In the genomic region with DNA sequence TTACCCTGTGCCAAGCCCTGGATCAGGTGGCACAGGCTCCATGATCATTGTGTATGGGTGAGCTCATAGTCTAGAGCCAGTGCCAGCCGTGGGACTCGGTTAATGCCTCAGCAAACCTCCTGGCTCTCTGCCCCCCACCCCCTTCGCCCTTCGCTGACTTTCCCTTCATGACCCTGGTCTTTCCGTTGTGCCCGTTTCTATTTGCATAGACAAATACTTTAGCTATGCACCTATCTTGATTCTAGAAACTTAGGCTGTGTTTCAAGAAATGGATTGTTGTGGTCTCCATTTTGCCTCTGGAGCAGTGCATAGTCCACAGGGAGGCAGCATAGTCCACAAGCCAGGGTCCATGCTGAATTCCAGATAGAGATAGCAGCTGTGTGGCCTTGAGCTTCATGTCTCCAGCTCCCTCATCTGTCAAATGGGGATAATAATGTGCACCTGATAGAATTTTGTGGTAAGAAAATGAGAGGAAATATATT, we compare ENCODE assay signal across 8 cellular contexts. TPM values are rescaled to one million over a fixed set of nuclear protein-coding genes. Genes with fewer than 3 reads are reported as not detected.
DNase-seq lines count a peak whose midpoint lies in the region; ATAC-seq and TF ChIP-seq lines count a peak whose summit lies in the region.

No MANE protein-coding gene starts in this region.

- H3K4me1 ChIP-seq in GM23248 (ENCODE audit: insufficient read depth) (0 out of 2 replicates have a peak, but pooled peaks cover 3% of the 10 kb centered on the region), OCI-LY7 (ENCODE audit: insufficient read depth, low read length, poor library complexity, severe bottlenecking) (peaks cover 25% of the 10 kb centered on the region), esophagus muscularis mucosa (peaks cover 0 to 10% (median 7%) of the 10 kb centered on the region in 4 donors), gastrocnemius medialis (peaks cover 17 to 21% of the 10 kb centered on the region in 2 donors)

- TF ChIP-seq POLR2A in esophagus muscularis mucosa (IDR thresholded peaks at IDR 0.05; ENCODE audit: low read depth) (no peak), gastrocnemius medialis (IDR thresholded peaks at IDR 0.05) (no peak)

- H3K27ac Mint-ChIP-seq in natural killer cell treated with Interleukin-12 subunit alpha and Interleukin-12 subunit beta and Interleukin-15 and Interleukin-18, amount 100 ng/mL, for 72 hours: no peak overlapping the region

- no peak for TF ChIP-seq EP300 in esophagus muscularis mucosa (IDR thresholded peaks at IDR 0.05)

- H3K4me3 Mint-ChIP-seq in natural killer cell treated with Interleukin-12 subunit alpha and Interleukin-12 subunit beta and Interleukin-15 and Interleukin-18, amount 100 ng/mL, for 72 hours: no peak overlapping the region

- H4K20me1 ChIP-seq in GM23248 (ENCODE audit: insufficient read depth) (no peaks in the 10 kb centered on the region), OCI-LY7 (ENCODE audit: insufficient read depth, low read length) (no peaks in the 10 kb centered on the region)

- H2AFZ ChIP-seq in GM23248 (no peak overlapping the region), OCI-LY7 (ENCODE audit: low read length) (no peak overlapping the region)

- no peaks in the 10 kb centered on the region for H3K27me3 ChIP-seq in GM23248 (replicated peaks; ENCODE audit: insufficient read depth)
- H3K27me3 ChIP-seq in esophagus muscularis mucosa: no peaks in the 10 kb centered on the region
- no peaks in the 10 kb centered on the region for H3K27me3 ChIP-seq in gastrocnemius medialis

- CTCF ChIA-PET in OCI-LY7 (lab: Charles Lee; ENCODE audit: unreplicated experiment): no interaction called here

- H3K36me3 Mint-ChIP-seq in natural killer cell treated with Interleukin-12 subunit alpha and Interleukin-12 subunit beta and Interleukin-15 and Interleukin-18, amount 100 ng/mL, for 72 hours: no peaks in the 10 kb centered on the region

- no peaks in the 10 kb centered on the region for H3K9me3 ChIP-seq in GM23248 (ENCODE audit: low read depth)
- no peaks in the 10 kb centered on the region for H3K9me3 ChIP-seq in OCI-LY7 (ENCODE audit: low read length)
- H3K9me3 ChIP-seq in esophagus muscularis mucosa: no peaks in the 10 kb centered on the region
- no peaks in the 10 kb centered on the region for H3K9me3 ChIP-seq in gastrocnemius medialis

- H3K36me3 ChIP-seq in GM23248 (ENCODE audit: low read depth) (no peaks in the 10 kb centered on the region), OCI-LY7 (ENCODE audit: insufficient read depth, low read length) (no peaks in the 10 kb centered on the region), esophagus muscularis mucosa (no peaks in the 10 kb centered on the region), gastrocnemius medialis (no peaks in the 10 kb centered on the region)

- in situ Hi-C loops in GM23248 (cut with MboI): no loop called here
- in situ Hi-C loops in gastrocnemius medialis (cut with MboI; ENCODE audit: low sequenced_read_pairs in 4 of 4): no loop called here

- H3F3A ChIP-seq in GM23248 (ENCODE audit: insufficient read depth): no peaks in the 10 kb centered on the region; the same call in 1 of the 2 replicates

- peaks cover 16 to 36% of the 10 kb centered on the region in 2 donors for H3K27me3 Mint-ChIP-seq in natural killer cell treated with Interleukin-12 subunit alpha and Interleukin-12 subunit beta and Interleukin-15 and Interleukin-18, amount 100 ng/mL, for 72 hours

- ATAC-seq in gastrocnemius medialis (peak; percentile 58 to 67), GM18870 (IDR thresholded peaks at IDR 0.05; ENCODE audit: unreplicated experiment) (no peak)
- no peak for ATAC-seq in natural killer cell treated with Interleukin-12 subunit alpha and Interleukin-12 subunit beta and Interleukin-15 and Interleukin-18, amount 100 ng/mL, for 72 hours

- 31 to 33% methylated on average over 6 of the region's 6 CpGs for WGBS in GM23248 (ENCODE audit: low coverage in 1 of 2, low lambda C conversion rate in 2 of 2, missing lambda C conversion rate in 2 of 2), 2 experiments
- WGBS in esophagus muscularis mucosa: 77% methylated on average over 6 of the region's 6 CpGs

- no peaks in the 10 kb centered on the region for H3K9me2 ChIP-seq in GM23248 (ENCODE audit: insufficient read depth)
- no peaks in the 10 kb centered on the region for H3K9me2 ChIP-seq in OCI-LY7 (ENCODE audit: insufficient read depth, low read length)

- DNase-seq in AG09319 (ENCODE audit: extremely low read depth, low read depth) (no peak), GM23248 (peak; percentile 50), OCI-LY7 (ENCODE audit: low spot score) (peak; percentile 11), esophagus muscularis mucosa (ENCODE audit: extremely low spot score) (peak; percentile 50), gastrocnemius medialis (peak in 1 of 2 donors; percentile 33)
- no peak for DNase-seq in natural killer cell treated with Interleukin-12 subunit alpha and Interleukin-12 subunit beta and Interleukin-15 and Interleukin-18, amount 100 ng/mL, for 72 hours (ENCODE audit: low spot score)
- no peak for DNase-seq in activated CD4-positive, alpha-beta T cell treated with anti-CD3 and anti-CD28 coated beads, Interleukin-2, amount 50 U/mL, for 48 hours

- H3K79me2 ChIP-seq in GM23248 (ENCODE audit: insufficient read depth) (no peaks in the 10 kb centered on the region), OCI-LY7 (ENCODE audit: insufficient read depth, low read depth, low read length) (no peaks in the 10 kb centered on the region)

- BruUV-seq in OCI-LY7 (replicated peaks; lab: Mats Ljungman, UMichigan): no TSS peak

- H3K9me3 Mint-ChIP-seq in natural killer cell treated with Interleukin-12 subunit alpha and Interleukin-12 subunit beta and Interleukin-15 and Interleukin-18, amount 100 ng/mL, for 72 hours: peaks cover 2% of the 10 kb centered on the region

- no peak overlapping the region for H3K27ac ChIP-seq in GM23248
- no peak overlapping the region for H3K27ac ChIP-seq in OCI-LY7 (ENCODE audit: low read depth, low read length, poor library complexity, severe bottlenecking)
- H3K27ac ChIP-seq in esophagus muscularis mucosa (replicated peaks in 1 of 4): no peak overlapping the region
- H3K27ac ChIP-seq in gastrocnemius medialis: peak overlapping the region in 2 of 4 donors; percentile 29 to 36

- POLR2A ChIA-PET in OCI-LY7 (lab: Charles Lee): interaction anchor here (0.6 to 1.2 kb wide), 2 partner anchors 10 to 48 kb away, joined by 3 to 5 read pairs; no protein-coding TSS in a partner anchor

- peaks cover 0 to 7% of the 10 kb centered on the region in 2 donors for H3K4me1 Mint-ChIP-seq in natural killer cell treated with Interleukin-12 subunit alpha and Interleukin-12 subunit beta and Interleukin-15 and Interleukin-18, amount 100 ng/mL, for 72 hours (ENCODE audit: low read depth in 2 of 2)

- H3K4me3 ChIP-seq in GM23248: no peak overlapping the region
- no peak overlapping the region for H3K4me3 ChIP-seq in OCI-LY7 (ENCODE audit: low read depth, low read length, poor library complexity, severe bottlenecking)
- no peak overlapping the region for H3K4me3 ChIP-seq in esophagus muscularis mucosa
- H3K4me3 ChIP-seq in gastrocnemius medialis: peak overlapping the region in 2 of 4 donors; percentile 26 to 31

- H3K4me2 ChIP-seq in GM23248 (ENCODE audit: unreplicated experiment) (no peak overlapping the region), OCI-LY7 (ENCODE audit: low read length) (no peak overlapping the region)

- TF ChIP-seq CTCF in AG09319 (IDR thresholded peaks at IDR 0.05; ENCODE audit: low read depth, low read length) (peak; percentile 34), OCI-LY7 (conservative IDR thresholded peaks at IDR 0.05; ENCODE audit: low read length) (peak; percentile 63), esophagus muscularis mucosa (IDR thresholded peaks at IDR 0.05) (peak; percentile 29 to 48 (median 31)), gastrocnemius medialis (IDR thresholded peaks at IDR 0.05 in 4 of 5, conservative IDR thresholded peaks at IDR 0.05 in 1 of 5) (peak in 4 of 5 experiments; percentile 28 to 52 (median 36))

- H3K9ac ChIP-seq in GM23248: no peak overlapping the region

- intact Hi-C loops in OCI-LY7 (cut with micrococcal nuclease; ENCODE audit: unreplicated experiment): no loop called here
- intact Hi-C loops in esophagus muscularis mucosa (cut with DNase I): no loop called here
- intact Hi-C loops in gastrocnemius medialis (cut with DNase I; ENCODE audit: low total_unique reads): no loop called here

RNA-seq across cellular contexts. Expression of a gene that starts 44.8 kb away (rescaled TPM):
- total RNA-seq in GM23248 (2014; rRNA removed; shearing (Covaris generic)): 23.6 and 24.4 TPM in 2 replicates
- polyA plus RNA-seq in GM23248 (2016; fragmentation: Nextera tagmentation; extraction: Ambion mirVana): 13.1 and 14.6 TPM in 2 replicates
- 14.5 and 30.6 TPM in 2 replicates for total RNA-seq in OCI-LY7 (2014; rRNA removed; shearing (Covaris generic))
- 39.5 and 55.7 TPM in 2 replicates for total RNA-seq in OCI-LY7 (2022)
- total RNA-seq in esophagus muscularis mucosa: 10 to 100 TPM; 37.3 to 68.6 (median 52.0) TPM
- 10 to 100 TPM; 20.7 to 36.8 (median 26.1) TPM for total RNA-seq in gastrocnemius medialis
- 10 to 100 TPM; 44.6 to 74.3 TPM for total RNA-seq in natural killer cell treated with Interleukin-12 subunit alpha and Interleukin-12 subunit beta and Interleukin-15 and Interleukin-18, amount 100 ng/mL, for 72 hours

RNA-seq across cellular contexts. Expression of a gene that starts 58.9 kb away (rescaled TPM):
- total RNA-seq in GM23248 (2014; rRNA removed; shearing (Covaris generic)): not detected in 2 replicates
- polyA plus RNA-seq in GM23248 (2016; fragmentation: Nextera tagmentation; extraction: Ambion mirVana): 0.27 TPM in 1 of 2 replicates, not detected in the other
- not detected in 2 replicates for total RNA-seq in OCI-LY7 (2014; rRNA removed; shearing (Covaris generic))
- not detected in 2 replicates for total RNA-seq in OCI-LY7 (2022)
- total RNA-seq in esophagus muscularis mucosa: 10 to 100 TPM; 46.1 to 95.1 (median 74.9) TPM
- total RNA-seq in gastrocnemius medialis: 10 to 100 TPM in 1 of 4 donors, 1 to 10 TPM in 3; 4.2 to 16.0 (median 6.3) TPM
- not detected for total RNA-seq in natural killer cell treated with Interleukin-12 subunit alpha and Interleukin-12 subunit beta and Interleukin-15 and Interleukin-18, amount 100 ng/mL, for 72 hours

Comparison
In these comparisons a context has a peak if more than half of its experiments do, and no peak if none do; other contexts are left out.
1. DNase-seq: peak in GM23248 (single experiment), OCI-LY7 (single experiment) and esophagus muscularis mucosa (single experiment); none in AG09319 (single experiment), natural killer cell treated with Interleukin-12 subunit alpha and Interleukin-12 subunit beta and Interleukin-15 and Interleukin-18, amount 100 ng/mL, for 72 hours (single experiment) and activated CD4-positive, alpha-beta T cell treated with anti-CD3 and anti-CD28 coated beads, Interleukin-2, amount 50 U/mL, for 48 hours (0 of 2).
2. ATAC-seq: peak in gastrocnemius medialis (2 of 2); none in natural killer cell treated with Interleukin-12 subunit alpha and Interleukin-12 subunit beta and Interleukin-15 and Interleukin-18, amount 100 ng/mL, for 72 hours (0 of 2) and GM18870 (single experiment).
3. Peak in every context shown above with its lines, with median percentiles within 50 percentile points of each other: CTCF ChIP-seq.